27 cellular contexts compared by ENCODE assay signal in the genomic region with DNA sequence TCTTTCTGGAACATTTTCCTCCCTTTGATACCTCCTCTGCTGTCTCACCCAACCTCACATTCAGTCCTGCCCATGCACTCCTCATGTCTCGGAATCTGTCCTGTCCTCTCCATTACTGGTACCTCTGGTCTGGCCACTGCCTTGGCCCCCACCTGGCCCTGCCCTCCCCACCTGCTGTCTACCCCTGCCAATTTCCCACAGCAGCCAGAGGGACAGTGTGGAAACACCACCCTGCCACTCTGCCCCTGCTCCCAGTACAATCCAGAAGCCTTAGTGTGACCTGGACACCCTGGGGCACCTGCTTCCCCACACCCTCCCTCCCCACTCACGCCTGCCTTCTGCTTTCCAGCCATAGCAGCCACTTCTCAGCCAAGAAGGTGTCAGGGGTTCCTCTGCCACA.
"Had no signal": no experiment of that assay in that cellular context is flagged by ENCODE, and none has a peak within 500 bp of the region (broad histone marks: within the 10 kb centered on the region; RNA-seq: fewer than 3 reads in every experiment).

No MANE protein-coding gene starts in this region.

- H3K4me2 ChIP-seq: smooth muscle cell had no signal

- H3K9me3 Mint-ChIP-seq: activated naive CD4-positive, alpha-beta T cell treated with anti-CD3 and anti-CD28 coated beads for 36 hours; activated naive CD8-positive, alpha-beta T cell treated with anti-CD3 and anti-CD28 coated beads, Interleukin-2, amount 10 ng/mL, durations not matched to agents 7 days and 5 days; stimulated activated naive B cell treated with anti-CD40 and anti-IgM and Interleukin-4, amounts not matched to agents 10 μg/mL and 1 μg/mL and 100 μg/mL, for 72 hours; T-helper 1 cell treated with Interleukin-12 subunit alpha and Interleukin-12 subunit beta and Interleukin-4 antibody, amounts not matched to agents 30 μg/mL and 1 μg/mL, for 36 hours; WTC11 had no signal

- H3K4me3 ChIP-seq: esophagus squamous epithelium, heart right ventricle, left lung, psoas muscle, right atrium auricular region, smooth muscle cell, tibial nerve had no signal

- ATAC-seq: activated CD8-positive, alpha-beta T cell treated with anti-CD3 and anti-CD28 coated beads, Interleukin-2, amount 10 ng/mL, durations not matched to agents 7 days and 5 days; heart right ventricle; left lung; psoas muscle; WTC11 had no signal

- H3K9ac ChIP-seq: parathyroid adenoma had no signal

- H3K27me3 ChIP-seq: brain microvascular endothelial cell, right atrium auricular region had no signal

- H3K36me3 ChIP-seq: brain microvascular endothelial cell, esophagus squamous epithelium, heart right ventricle, left lung, right atrium auricular region, tibial nerve had no signal

- H3K4me3 Mint-ChIP-seq: activated CD8-positive, alpha-beta T cell treated with anti-CD3 and anti-CD28 coated beads, Interleukin-2, amount 10 ng/mL, durations not matched to agents 7 days and 5 days; activated naive CD4-positive, alpha-beta T cell treated with anti-CD3 and anti-CD28 coated beads for 36 hours; activated naive CD8-positive, alpha-beta T cell treated with anti-CD3 and anti-CD28 coated beads, Interleukin-2, amount 10 ng/mL, durations not matched to agents 7 days and 5 days; stimulated activated naive B cell treated with anti-CD40 and anti-IgM and Interleukin-4, amounts not matched to agents 10 μg/mL and 1 μg/mL and 100 μg/mL, for 72 hours; T-helper 1 cell treated with Interleukin-12 subunit alpha and Interleukin-12 subunit beta and Interleukin-4 antibody, amounts not matched to agents 30 μg/mL and 1 μg/mL, for 36 hours; WTC11 had no signal

- H3K27ac Mint-ChIP-seq: activated CD8-positive, alpha-beta T cell treated with anti-CD3 and anti-CD28 coated beads, Interleukin-2, amount 10 ng/mL, durations not matched to agents 7 days and 5 days; activated naive CD4-positive, alpha-beta T cell treated with anti-CD3 and anti-CD28 coated beads for 36 hours; activated naive CD8-positive, alpha-beta T cell treated with anti-CD3 and anti-CD28 coated beads, Interleukin-2, amount 10 ng/mL, durations not matched to agents 7 days and 5 days; stimulated activated naive B cell treated with anti-CD40 and anti-IgM and Interleukin-4, amounts not matched to agents 10 μg/mL and 1 μg/mL and 100 μg/mL, for 72 hours; T-helper 1 cell treated with Interleukin-12 subunit alpha and Interleukin-12 subunit beta and Interleukin-4 antibody, amounts not matched to agents 30 μg/mL and 1 μg/mL, for 36 hours; WTC11 had no signal

- H3K27me3 Mint-ChIP-seq: activated naive CD8-positive, alpha-beta T cell treated with anti-CD3 and anti-CD28 coated beads, Interleukin-2, amount 10 ng/mL, durations not matched to agents 7 days and 5 days had no signal

- H2AFZ ChIP-seq: parathyroid adenoma had no signal

- DNase-seq: activated CD4-positive, alpha-beta T cell treated with anti-CD3 and anti-CD28 coated beads for 1 hour; activated CD8-positive, alpha-beta T cell treated with anti-CD3 and anti-CD28 coated beads, Interleukin-2, amount 10 ng/mL, durations not matched to agents 7 days and 5 days; activated effector memory CD4-positive, alpha-beta T cell treated with anti-CD3 and anti-CD28 coated beads, Interleukin-2, amount 50 U/mL, for 16 hours; activated naive CD4-positive, alpha-beta T cell treated with anti-CD3 and anti-CD28 coated beads for 36 hours; activated naive CD8-positive, alpha-beta T cell treated with anti-CD3 and anti-CD28 coated beads, Interleukin-2, amount 10 ng/mL, durations not matched to agents 7 days and 5 days; brain microvascular endothelial cell; cortex of kidney; esophagus squamous epithelium; foreskin melanocyte; heart right ventricle; kidney glomerular epithelial cell; left lung; mammary epithelial cell; nucleus accumbens; psoas muscle; stimulated activated CD4-positive, alpha-beta T cell treated with anti-CD3 and anti-CD28 coated beads, Interleukin-1b, Interleukin-23, amount 100 ng/mL, for 48 hours; stimulated activated CD4-positive, alpha-beta T cell treated with anti-CD3 and anti-CD28 coated beads, Interleukin-4, amount 100 ng/mL, for 4 hours; stimulated activated CD8-positive, alpha-beta memory T cell treated with anti-CD3 and anti-CD28 coated beads, Interleukin-4, amount 100 ng/mL, for 48 hours; stimulated activated naive B cell treated with anti-CD40 and anti-IgM and Interleukin-4, amounts not matched to agents 10 μg/mL and 1 μg/mL and 100 μg/mL, for 72 hours; SW 1271; T1000 had no signal

- H3K4me1 ChIP-seq: parathyroid adenoma, psoas muscle, right atrium auricular region had no signal

- H3K9me3 ChIP-seq: esophagus squamous epithelium, heart right ventricle, left lung, psoas muscle, right atrium auricular region had no signal

- H3K36me3 Mint-ChIP-seq: activated naive CD8-positive, alpha-beta T cell treated with anti-CD3 and anti-CD28 coated beads, Interleukin-2, amount 10 ng/mL, durations not matched to agents 7 days and 5 days; stimulated activated naive B cell treated with anti-CD40 and anti-IgM and Interleukin-4, amounts not matched to agents 10 μg/mL and 1 μg/mL and 100 μg/mL, for 72 hours; WTC11 had no signal

- H3K4me1 Mint-ChIP-seq: stimulated activated naive B cell treated with anti-CD40 and anti-IgM and Interleukin-4, amounts not matched to agents 10 μg/mL and 1 μg/mL and 100 μg/mL, for 72 hours; WTC11 had no signal

- H3K27ac ChIP-seq: brain microvascular endothelial cell, esophagus squamous epithelium, heart right ventricle, left lung, parathyroid adenoma, psoas muscle, right atrium auricular region, tibial nerve had no signal
